19 cellular contexts compared by ENCODE assay signal in genomic region chr4:5463361-5463760, GRCh38.
A peak's percentile ranks its signal among the peaks of the same experiment; 100 is the strongest.
DNase-seq lines count a peak whose midpoint lies in the region; ATAC-seq, FAIRE-seq and TF ChIP-seq lines count a peak whose summit lies in the region.
"Had no signal": no experiment of that assay in that cellular context is flagged by ENCODE, and none has a peak within 500 bp of the region (broad histone marks: within the 10 kb centered on the region; RNA-seq: fewer than 3 reads in every experiment).

No MANE protein-coding gene starts in this region.

- no peaks in the 10 kb centered on the region for H3K4me1 Mint-ChIP-seq in osteocyte (ENCODE audit: unreplicated experiment)
- H3K4me1 Mint-ChIP-seq: B cell; CD8-positive, alpha-beta memory T cell had no signal

- H2AFZ ChIP-seq in HepG2 (ENCODE audit: low read length): no peak overlapping the region
- H2AFZ ChIP-seq: GM23338 had no signal

- no peak overlapping the region for H3K4me3 Mint-ChIP-seq in osteocyte (ENCODE audit: unreplicated experiment)
- H3K4me3 Mint-ChIP-seq: B cell; CD8-positive, alpha-beta memory T cell; GM23338 had no signal

- H3K36me3 ChIP-seq in HepG2 (replicated peaks in 1 of 2; ENCODE audit: control insufficient read depth in 1 of 2, insufficient read depth in 2 of 2, low read length in 2 of 2) (no peaks in the 10 kb centered on the region), right lobe of liver (no peaks in the 10 kb centered on the region)

- no peak overlapping the region for H3K27ac Mint-ChIP-seq in osteocyte (ENCODE audit: unreplicated experiment)
- H3K27ac Mint-ChIP-seq: B cell; CD8-positive, alpha-beta memory T cell; GM23338 had no signal

- in situ Hi-C loops in HepG2 (cut with HindIII; ENCODE audit: extremely low pct_ligation_motif_present, low pct_unique_long_range_greater_than_20kb): no loop called here

- H3K4me2 ChIP-seq in HepG2 (ENCODE audit: low read depth, low read length): no peak overlapping the region
- H3K4me2 ChIP-seq: BLaER1 treated with 17β-estradiol and CSF1 and Interleukin-3, amounts not matched to agents 10 nM and 100 nM; GM23338 had no signal

- no peak overlapping the region for H3K27ac ChIP-seq in HepG2 (ENCODE audit: extremely low read length, insufficient read depth, low read length)
- H3K27ac ChIP-seq in right lobe of liver: no peak overlapping the region
- H3K27ac ChIP-seq: BLaER1 treated with 17β-estradiol and CSF1 and Interleukin-3, amounts not matched to agents 10 nM and 100 nM had no signal

- DNase-seq in HepG2 (ENCODE audit: low spot score) (no peak), right lobe of liver (no peak), islet precursor cell (peak; percentile 45), osteocyte (ENCODE audit: extremely low spot score, unreplicated experiment) (peak; percentile 49), DMS79 (lab: John Stamatoyannopoulos, UW) (no peak), NCI-H2081 (lab: John Stamatoyannopoulos, UW) (no peak), NCI-H1092 (lab: John Stamatoyannopoulos, UW) (no peak)
- no peak for DNase-seq in activated CD4-positive, alpha-beta T cell treated with anti-CD3 and anti-CD28 coated beads for 48 hours
- DNase-seq: 8988T; CD8-positive, alpha-beta memory T cell; COR-L47; DMS 273 treated with DMSO at 0.1 percent for 48 hours; DMS53; H7 had no signal

- H3K9me3 Mint-ChIP-seq in osteocyte (ENCODE audit: unreplicated experiment): no peaks in the 10 kb centered on the region
- H3K9me3 Mint-ChIP-seq: CD8-positive, alpha-beta memory T cell; GM23338 had no signal

- TF ChIP-seq EP300 in HepG2 (IDR thresholded peaks at IDR 0.05; ENCODE audit: low read depth in 2 of 2, low read length in 2 of 2): no peak
- no peak for TF ChIP-seq EP300 in HepG2 (CRISPR knock-in tag; IDR thresholded peaks at IDR 0.05; ENCODE audit: borderline replicate concordance)

- H3K9me3 ChIP-seq in HepG2 (ENCODE audit: low read length) (no peaks in the 10 kb centered on the region), right lobe of liver (no peaks in the 10 kb centered on the region)

- H4K20me1 ChIP-seq in HepG2 (ENCODE audit: insufficient read depth, low read length): no peaks in the 10 kb centered on the region; the same call in 1 of the 2 replicates

- BruUV-seq in HepG2 (replicated peaks; lab: Mats Ljungman, UMichigan): no TSS peak

- TF ChIP-seq CTCF in HepG2 (CRISPR knock-in tag; IDR thresholded peaks at IDR 0.05): no peak
- no peak for TF ChIP-seq CTCF in right lobe of liver (IDR thresholded peaks at IDR 0.05)
- no peak for TF ChIP-seq CTCF in osteocyte (IDR thresholded peaks at IDR 0.05)

- H3K79me2 ChIP-seq in HepG2 (ENCODE audit: insufficient read depth, low read length): no peaks in the 10 kb centered on the region

- WGBS in HepG2 (ENCODE audit: low lambda C conversion rate): 0% methylated on average over 1 of the region's 1 CpG
- WGBS in right lobe of liver (ENCODE audit: insufficient coverage, low coverage, low lambda C conversion rate, missing lambda C conversion rate): 75% methylated on average over 1 of the region's 1 CpG

- no peak for TF ChIP-seq POLR2A in HepG2 (IDR thresholded peaks at IDR 0.05; ENCODE audit: insufficient read depth in 1 of 2, low read depth in 2 of 2, low read length in 2 of 2)
- TF ChIP-seq POLR2A in right lobe of liver (IDR thresholded peaks at IDR 0.05): no peak

- no peaks in the 10 kb centered on the region for H3K4me1 ChIP-seq in HepG2 (ENCODE audit: insufficient read depth, low read length)
- no peaks in the 10 kb centered on the region for H3K4me1 ChIP-seq in right lobe of liver

- peaks cover 4 to 20% of the 10 kb centered on the region in 2 experiments; a peak in 3 of 5 replicates for H3K27me3 ChIP-seq in HepG2 (ENCODE audit: control insufficient read depth in 1 of 2, insufficient read depth in 2 of 2, low read length in 2 of 2)
- no peaks in the 10 kb centered on the region for H3K27me3 ChIP-seq in right lobe of liver
- H3K27me3 ChIP-seq: BLaER1 treated with 17β-estradiol and CSF1 and Interleukin-3, amounts not matched to agents 10 nM and 100 nM had no signal

- CTCF ChIA-PET in HepG2 (lab: Yijun Ruan, JAX; ENCODE audit: low intra/inter-chr PET ratio, low total read pairs): no interaction called here

- ATAC-seq in HepG2 (no peak), right lobe of liver (no peak)
- ATAC-seq: GM23338, HCT116 had no signal

- peaks cover 22% of the 10 kb centered on the region for H3K36me3 Mint-ChIP-seq in osteocyte (ENCODE audit: unreplicated experiment)
- H3K36me3 Mint-ChIP-seq: CD8-positive, alpha-beta memory T cell had no signal

- H3K27me3 Mint-ChIP-seq in osteocyte (ENCODE audit: unreplicated experiment): no peaks in the 10 kb centered on the region
- H3K27me3 Mint-ChIP-seq: B cell had no signal

- H3K4me3 ChIP-seq in HepG2 (replicated peaks in 1 of 3; ENCODE audit: insufficient read depth in 1 of 3, low read depth in 2 of 3, low read length in 3 of 3) (no peak overlapping the region), right lobe of liver (no peak overlapping the region)
- H3K4me3 ChIP-seq: BLaER1 treated with 17β-estradiol and CSF1 and Interleukin-3, amounts not matched to agents 10 nM and 100 nM; GM23338 had no signal

- no peak for FAIRE-seq in HepG2 (lab: Jason Lieb, UNC)
- FAIRE-seq: G401.6 had no signal

- POLR2A ChIA-PET in HepG2 (lab: Yijun Ruan, JAX): no interaction called here

- no peak overlapping the region for H3K9ac ChIP-seq in HepG2 (ENCODE audit: insufficient read depth, low read depth, low read length)
- H3K9ac ChIP-seq: BLaER1 treated with 17β-estradiol and CSF1 and Interleukin-3, amounts not matched to agents 10 nM and 100 nM had no signal

- no peak for TF ChIP-seq RAD21 in HepG2 (CRISPR knock-in tag; IDR thresholded peaks at IDR 0.05)

- intact Hi-C loops in HepG2 (cut with micrococcal nuclease; ENCODE audit: unreplicated experiment) (no loop called here), right lobe of liver (cut with DNase I) (no loop called here)

TF ChIP-seq in HepG2, 621 proteins besides CTCF, POLR2A, EP300 and RAD21:
- TF ChIP-seq ZNF326 (CRISPR knock-in tag; IDR thresholded peaks at IDR 0.05; ENCODE audit: borderline replicate concordance) (no peak), MZF1 (CRISPR knock-in tag; IDR thresholded peaks at IDR 0.05; ENCODE audit: borderline replicate concordance) (no peak)
- TF ChIP-seq, protein P1, sequence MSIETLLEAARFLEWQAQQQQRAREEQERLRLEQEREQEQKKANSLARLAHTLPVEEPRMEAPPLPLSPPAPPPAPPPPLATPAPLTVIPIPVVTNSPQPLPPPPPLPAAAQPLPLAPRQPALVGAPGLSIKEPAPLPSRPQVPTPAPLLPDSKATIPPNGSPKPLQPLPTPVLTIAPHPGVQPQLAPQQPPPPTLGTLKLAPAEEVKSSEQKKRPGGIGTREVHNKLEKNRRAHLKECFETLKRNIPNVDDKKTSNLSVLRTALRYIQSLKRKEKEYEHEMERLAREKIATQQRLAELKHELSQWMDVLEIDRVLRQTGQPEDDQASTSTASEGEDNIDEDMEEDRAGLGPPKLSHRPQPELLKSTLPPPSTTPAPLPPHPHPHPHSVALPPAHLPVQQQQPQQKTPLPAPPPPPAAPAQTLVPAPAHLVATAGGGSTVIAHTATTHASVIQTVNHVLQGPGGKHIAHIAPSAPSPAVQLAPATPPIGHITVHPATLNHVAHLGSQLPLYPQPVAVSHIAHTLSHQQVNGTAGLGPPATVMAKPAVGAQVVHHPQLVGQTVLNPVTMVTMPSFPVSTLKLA (IDR thresholded peaks at IDR 0.05): peak; percentile 83

Comparison
In these comparisons a context has a peak if more than half of its experiments do, and no peak if none do; other contexts are left out.
1. DNase-seq: peak in islet precursor cell (single experiment) and osteocyte (single experiment); none in HepG2 (single experiment), right lobe of liver (0 of 3), activated CD4-positive, alpha-beta T cell treated with anti-CD3 and anti-CD28 coated beads for 48 hours (single experiment), DMS79 (single experiment), NCI-H2081 (0 of 2) and NCI-H1092 (single experiment).